ENCODE assay signal across 13 cellular contexts in genomic region chr12:95545303-95545702, GRCh38. TPM values are rescaled to one million over a fixed set of nuclear protein-coding genes. Genes with fewer than 3 reads are reported as not detected.
DNase-seq lines count a peak whose midpoint lies in the region; ATAC-seq and TF ChIP-seq lines count a peak whose summit lies in the region.
"Had no signal": no experiment of that assay in that cellular context is flagged by ENCODE, and none has a peak within 500 bp of the region (broad histone marks: within the 10 kb centered on the region; RNA-seq: fewer than 3 reads in every experiment).

No MANE protein-coding gene starts in this region.

- H3K36me3 ChIP-seq in H7 (replicated peaks; ENCODE audit: control insufficient read depth, insufficient read depth, low read length) (no peaks in the 10 kb centered on the region), fibroblast of lung (ENCODE audit: control insufficient read depth, insufficient read depth, low read length) (no peaks in the 10 kb centered on the region), neural progenitor cell (no peaks in the 10 kb centered on the region)

- H3K27me3 ChIP-seq in H7 (ENCODE audit: control insufficient read depth, insufficient read depth, low read length): no peaks in the 10 kb centered on the region
- H3K27me3 ChIP-seq in fibroblast of lung (ENCODE audit: control insufficient read depth, insufficient read depth, low read length): peaks cover 3% of the 10 kb centered on the region
- H3K27me3 ChIP-seq in neural progenitor cell: no peaks in the 10 kb centered on the region

- H4K20me1 ChIP-seq in fibroblast of lung (ENCODE audit: control insufficient read depth, extremely low read depth, insufficient read depth, low read length) (no peaks in the 10 kb centered on the region), neural progenitor cell (ENCODE audit: low read depth) (no peaks in the 10 kb centered on the region)

- H3K4me1 ChIP-seq in fibroblast of lung (ENCODE audit: control insufficient read depth, extremely low read depth, insufficient read depth, low read length) (peaks cover 3% of the 10 kb centered on the region), neural progenitor cell (peaks cover 32% of the 10 kb centered on the region)

- H3K4me3 Mint-ChIP-seq in T-helper 17 cell (no peak overlapping the region), neural progenitor cell (peak overlapping the region; percentile 68)

- H3F3A ChIP-seq in neural progenitor cell (ENCODE audit: low read depth): peaks cover 46% of the 10 kb centered on the region

- H3K4me3 ChIP-seq in H7 (ENCODE audit: insufficient read depth, low read depth, low read length) (peak overlapping the region; percentile 9), fibroblast of lung (replicated peaks in 1 of 4; ENCODE audit: control extremely low read depth in 1 of 4, insufficient read depth in 1 of 4, low read depth in 3 of 4, low read length in 4 of 4) (no peak overlapping the region), neural progenitor cell (peak overlapping the region; percentile 96)
- H3K4me3 ChIP-seq: K562 had no signal

- H3K27me3 Mint-ChIP-seq in T-helper 17 cell (peaks cover 18% of the 10 kb centered on the region), neural progenitor cell (ENCODE audit: insufficient read depth, low read depth) (peaks cover 5% of the 10 kb centered on the region)

- H2AFZ ChIP-seq in fibroblast of lung (ENCODE audit: low read length) (no peak overlapping the region), neural progenitor cell (replicated peaks) (no peak overlapping the region)

- H3K9me3 Mint-ChIP-seq in neural progenitor cell: peaks cover 7% of the 10 kb centered on the region

- H3K27ac ChIP-seq in fibroblast of lung (ENCODE audit: insufficient read depth, low read length) (peak overlapping the region; percentile 10), neural progenitor cell (peak overlapping the region; percentile 44)

- H3K36me3 Mint-ChIP-seq in T-helper 17 cell (ENCODE audit: low read depth) (no peaks in the 10 kb centered on the region), neural progenitor cell (peaks cover 8% of the 10 kb centered on the region)

- peaks cover 7% of the 10 kb centered on the region for H3K79me2 ChIP-seq in fibroblast of lung (ENCODE audit: control insufficient read depth, insufficient read depth, low read length)
- peaks cover 93% of the 10 kb centered on the region for H3K79me2 ChIP-seq in neural progenitor cell (ENCODE audit: low read depth)

- no peak for ATAC-seq in T-helper 17 cell
- ATAC-seq: K562, Panc1 had no signal

- H3K9me3 ChIP-seq in T-helper 17 cell (ENCODE audit: control insufficient read depth, low read length, poor library complexity, severe bottlenecking) (no peaks in the 10 kb centered on the region), fibroblast of lung (ENCODE audit: control insufficient read depth, insufficient read depth, low read depth, low read length) (no peaks in the 10 kb centered on the region), neural progenitor cell (ENCODE audit: low read depth) (peaks cover 4% of the 10 kb centered on the region)

- H3K4me2 ChIP-seq in fibroblast of lung (ENCODE audit: extremely low read depth, insufficient read depth, low read length) (no peak overlapping the region), neural progenitor cell (peak overlapping the region; percentile 93)

- TF ChIP-seq CTCF in fibroblast of lung (conservative IDR thresholded peaks at IDR 0.05 in 1 of 2, IDR thresholded peaks at IDR 0.05 in 1 of 2; ENCODE audit: low read depth in 1 of 2, low read length in 2 of 2) (no peak), neural progenitor cell (IDR thresholded peaks at IDR 0.05) (no peak)

- H3K27ac Mint-ChIP-seq in T-helper 17 cell (peak overlapping the region; percentile 8), neural progenitor cell (no peak overlapping the region)

- DNase-seq in H7: no peak
- no peak for DNase-seq in T-helper 17 cell
- DNase-seq in fibroblast of lung (ENCODE audit: low read depth in 2 of 2): no peak
- DNase-seq in neural progenitor cell (ENCODE audit: low spot score): no peak
- no peak for DNase-seq in HCEC 1CT
- DNase-seq in HUDEP-2 (lab: John Stamatoyannopoulos, UW; ENCODE audit: unreplicated experiment in 76 of 76): no peak
- DNase-seq in stimulated activated CD4-positive, alpha-beta T cell treated with anti-CD3 and anti-CD28 coated beads, Interleukin-12 subunit alpha, Interleukin-12 subunit beta, amount 100 ng/mL, for 4 hours: no peak
- no peak for DNase-seq in NCI-H2107 (lab: John Stamatoyannopoulos, UW)
- DNase-seq: AML-193, NCI-H510A treated with DMSO at 0.1 percent for 48 hours had no signal

- H3K9ac ChIP-seq in fibroblast of lung (ENCODE audit: insufficient read depth, low read length) (no peak overlapping the region), neural progenitor cell (no peak overlapping the region)

- peaks cover 15% of the 10 kb centered on the region for H3K4me1 Mint-ChIP-seq in T-helper 17 cell
- H3K4me1 Mint-ChIP-seq in neural progenitor cell: peaks cover 32% of the 10 kb centered on the region

RNA-seq across cellular contexts. Expression of gene USP44, which starts 6.0 kb away (rescaled TPM):
- 102 and 142 TPM in 2 replicates for total RNA-seq in H7 (2014; rRNA removed; shearing (Covaris generic))
- total RNA-seq in T-helper 17 cell (1 to 10 TPM; 1.6 to 2.2 TPM), fibroblast of lung (27.2 and 27.4 TPM in 2 replicates), neural progenitor cell (ENCODE audit: low replicate concordance) (67.1 and 79.4 TPM in 2 replicates)
- 7.0 and 21.5 TPM in 2 replicates for polyA plus RNA-seq in fibroblast of lung
- 3.5 and 10.1 TPM in 2 replicates for polyA plus RNA-seq in fibroblast of lung (2012)
- polyA minus RNA-seq in fibroblast of lung (ENCODE audit: low replicate concordance): 1.2 and 15.8 TPM in 2 replicates
- total RNA-seq: HT-29 had no signal

Comparison
In these comparisons a context has a peak if more than half of its experiments do, and no peak if none do; other contexts are left out.
1. H3K4me3 ChIP-seq: peak in H7 (single experiment) and neural progenitor cell (single experiment); none in fibroblast of lung (0 of 4).